18 cellular contexts compared by ENCODE assay signal in the genomic region with DNA sequence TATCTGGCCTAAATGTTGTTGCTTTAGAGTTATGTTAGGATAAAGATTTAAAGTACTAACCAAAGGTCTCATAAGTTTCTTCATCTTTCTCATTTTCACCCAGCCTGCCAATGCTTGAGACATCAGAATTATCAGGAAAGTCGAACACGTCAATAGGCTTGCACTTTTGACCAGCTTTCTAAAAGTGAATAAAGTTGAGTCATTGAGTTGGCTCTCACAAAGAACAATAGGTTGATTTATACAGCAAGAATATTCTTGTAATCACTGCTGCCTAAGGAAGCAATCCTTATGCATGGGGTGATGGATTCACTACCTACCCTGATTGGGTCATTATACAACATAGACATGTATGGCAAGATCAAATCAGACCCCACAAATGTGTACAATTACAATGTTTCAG. TPM values are rescaled to one million over a fixed set of nuclear protein-coding genes. Genes with fewer than 3 reads are reported as not detected.
DNase-seq lines count a peak whose midpoint lies in the region; ATAC-seq, FAIRE-seq and TF ChIP-seq lines count a peak whose summit lies in the region.
"Had no signal": no experiment of that assay in that cellular context is flagged by ENCODE, and none has a peak within 500 bp of the region (broad histone marks: within the 10 kb centered on the region; RNA-seq: fewer than 3 reads in every experiment).

No MANE protein-coding gene starts in this region.

- 53 to 56% methylated on average over 2 of the region's 2 CpGs for WGBS in esophagus squamous epithelium, 2 donors
- 40 to 70% (median 59%) methylated on average over 2 of the region's 2 CpGs for WGBS in stomach, 5 donors

- H3K27ac ChIP-seq in esophagus squamous epithelium (peak overlapping the region in 3 of 4 donors; percentile 14 to 42 (median 40)), stomach (no peak overlapping the region)
- H3K27ac ChIP-seq: coronary artery, HL-60, left lung had no signal

- peaks cover 3 to 55% (median 11%) of the 10 kb centered on the region in 3 donors for H3K4me1 ChIP-seq in esophagus squamous epithelium
- peaks cover 0 to 16% (median 12%) of the 10 kb centered on the region in 4 donors for H3K4me1 ChIP-seq in stomach

- no peak for TF ChIP-seq CTCF in esophagus squamous epithelium (IDR thresholded peaks at IDR 0.05)
- no peak for TF ChIP-seq CTCF in stomach (IDR thresholded peaks at IDR 0.05)

- no peak for TF ChIP-seq EP300 in stomach (IDR thresholded peaks at IDR 0.05)

- ATAC-seq in HG02981 (IDR thresholded peaks at IDR 0.05; ENCODE audit: unreplicated experiment), result no peak
- ATAC-seq: left lung; stimulated activated naive CD8-positive, alpha-beta T cell treated with anti-CD3 and anti-CD28 coated beads, Interleukin-15, Interleukin-2, amounts not matched to agents 100 U/mL and 50 U/mL, for 24 hours had no signal

- TF ChIP-seq POLR2A in H54 (IDR thresholded peaks at IDR 0.05; ENCODE audit: low read depth, low read length), result no peak
- no peak for TF ChIP-seq POLR2A in esophagus squamous epithelium (IDR thresholded peaks at IDR 0.05)
- TF ChIP-seq POLR2A in stomach (IDR thresholded peaks at IDR 0.05), result no peak

- in situ Hi-C loops in SK-MEL-5 (cut with HindIII; ENCODE audit: low pct_unique_long_range_greater_than_20kb, low sequenced_read_pairs), result no loop called here

- H3K36me3 ChIP-seq in esophagus squamous epithelium, result peaks cover 0 to 24% (median 0%) of the 10 kb centered on the region in 3 donors
- peaks cover 0 to 5% (median 0%) of the 10 kb centered on the region in 4 donors for H3K36me3 ChIP-seq in stomach

- no peaks in the 10 kb centered on the region for H3K27me3 ChIP-seq in esophagus squamous epithelium
- H3K27me3 ChIP-seq in stomach, result no peaks in the 10 kb centered on the region
- H3K27me3 ChIP-seq: left lung had no signal

- no peak overlapping the region for H3K4me3 ChIP-seq in esophagus squamous epithelium
- H3K4me3 ChIP-seq in stomach, result no peak overlapping the region
- H3K4me3 ChIP-seq: coronary artery, left lung had no signal

- DNase-seq in H54 (ENCODE audit: insufficient read length, low spot score), result no peak
- DNase-seq in SK-MEL-5 (ENCODE audit: low read depth, low spot score), result peak; percentile 91
- DNase-seq in esophagus squamous epithelium (lab: John Stamatoyannopoulos, UW), result no peak
- DNase-seq in non-pigmented ciliary epithelial cell (ENCODE audit: low read depth), result peak; percentile 51
- DNase-seq in retina, result no peak
- DNase-seq in GM03348 (ENCODE audit: low spot score), result no peak
- no peak for DNase-seq in stomach
- DNase-seq: activated CD4-positive, alpha-beta T cell treated with anti-CD3 and anti-CD28 coated beads, Interleukin-2, amount 50 U/mL, for 48 hours; left lung; MV-4-11; NCI-H187; NCI-H446; NK-92 treated with Interleukin-12 subunit alpha and Interleukin-12 subunit beta, amount 100 ng/mL, for 24 hours; occipital lobe; stimulated activated naive CD8-positive, alpha-beta T cell treated with anti-CD3 and anti-CD28 coated beads, Interleukin-15, Interleukin-2, amounts not matched to agents 100 U/mL and 50 U/mL, for 24 hours had no signal

- peak; percentile 20 for FAIRE-seq in H54 (lab: Jason Lieb, UNC)

- intact Hi-C loops in esophagus squamous epithelium (cut with DNase I), result no loop called here
- intact Hi-C loops in stomach (cut with DNase I; ENCODE audit: low total_unique reads), result no loop called here

- no peaks in the 10 kb centered on the region for H3K9me3 ChIP-seq in esophagus squamous epithelium
- no peaks in the 10 kb centered on the region for H3K9me3 ChIP-seq in stomach
- H3K9me3 ChIP-seq: left lung had no signal

RNA-seq across cellular contexts. Expression of a gene that starts 5.0 kb away (rescaled TPM):
- total RNA-seq in SK-MEL-5 (2014; rRNA removed; shearing (Covaris generic)), result 58.8 and 70.7 TPM in 2 replicates
- polyA plus RNA-seq in SK-MEL-5 (2015; cell fraction: cytosol; rRNA removed), result 35.8 and 40.5 TPM in 2 replicates
- polyA plus RNA-seq in SK-MEL-5 (2015; cell fraction: nucleus; rRNA removed), result 53.8 and 68.5 TPM in 2 replicates
- total RNA-seq in esophagus squamous epithelium (10 to 100 TPM in 3 of 4 donors, 1 to 10 TPM in 1; 4.8 to 34.6 (median 18.1) TPM), stomach (10 to 100 TPM in 1 of 5 donors, 1 to 10 TPM in 4; 5.8 to 17.8 (median 7.4) TPM)
- polyA plus RNA-seq in stomach, result 10 to 100 TPM in 1 of 3 donors, 1 to 10 TPM in 2; 4.1 to 13.1 (median 5.3) TPM

Comparison
In these comparisons a context has a peak if more than half of its experiments do, and no peak if none do; other contexts are left out.
1. DNase-seq: peak in SK-MEL-5 (single experiment) and non-pigmented ciliary epithelial cell (single experiment); none in H54 (single experiment), esophagus squamous epithelium (single experiment), retina (single experiment), GM03348 (single experiment) and stomach (single experiment).
2. H3K27ac ChIP-seq: peak in esophagus squamous epithelium (3 of 4); none in stomach (0 of 5).